Comparison of ENCODE assay signal across 8 cellular contexts in genomic region chr15:91116379-91117067, GRCh38. TPM values are rescaled to one million over a fixed set of nuclear protein-coding genes. Genes with fewer than 3 reads are reported as not detected.
DNase-seq lines count a peak whose midpoint lies in the region; ATAC-seq and TF ChIP-seq lines count a peak whose summit lies in the region.

No MANE protein-coding gene starts in this region.

- no peaks in the 10 kb centered on the region for H3K9me3 ChIP-seq in upper lobe of left lung

- H3K27ac ChIP-seq in upper lobe of left lung = no peak overlapping the region

- TF ChIP-seq CTCF in GM10248 (IDR thresholded peaks at IDR 0.05; ENCODE audit: control extremely low read depth, extremely low read depth, low read depth, missing control alignments) = no peak
- TF ChIP-seq CTCF in fibroblast of pulmonary artery (IDR thresholded peaks at IDR 0.05; ENCODE audit: low read length, missing control alignments) = no peak
- no peak for TF ChIP-seq CTCF in upper lobe of left lung (IDR thresholded peaks at IDR 0.05)

- CTCF ChIA-PET in GM10248 (lab: Yijun Ruan, JAX) = interaction anchor here (1.2 to 5.2 kb wide), 6 partner anchors 11 to 61 kb away, joined by 5 to 30 read pairs (median 6); no protein-coding TSS in a partner anchor

- 25 to 39% methylated on average over 7 of the region's 7 CpGs for WGBS in upper lobe of left lung, 2 donors

- no peak overlapping the region for H3K4me3 ChIP-seq in fibroblast of pulmonary artery (replicated peaks; ENCODE audit: low read depth, low read length)
- no peak overlapping the region for H3K4me3 ChIP-seq in upper lobe of left lung

- peak; percentile 79 for ATAC-seq in GM21515 (IDR thresholded peaks at IDR 0.05; ENCODE audit: unreplicated experiment)
- ATAC-seq in upper lobe of left lung (ENCODE audit: low FRiP score in 2 of 2) = no peak

- POLR2A ChIA-PET in GM10248 (lab: Yijun Ruan, JAX) = interaction anchor here (0.5 to 1.2 kb wide), 2 partner anchors 11 to 25 kb away, joined by 3 to 4 read pairs; no protein-coding TSS in a partner anchor

- no peak for TF ChIP-seq EP300 in upper lobe of left lung (IDR thresholded peaks at IDR 0.05)

- no peaks in the 10 kb centered on the region for H3K36me3 ChIP-seq in upper lobe of left lung

- H3K4me1 ChIP-seq in upper lobe of left lung = peaks cover 0 to 7% (median 0%) of the 10 kb centered on the region in 4 donors

- DNase-seq in GM10248 (ENCODE audit: extremely low spot score) (peak; percentile 75), HuH-7 (ENCODE audit: low spot score) (peak; percentile 43), fibroblast of pulmonary artery (ENCODE audit: low read depth) (peak; percentile 46), epidermal melanocyte (ENCODE audit: insufficient read length, low spot score) (no peak), upper lobe of left lung (no peak), UCSD-AML1 (lab: John Stamatoyannopoulos, UW; ENCODE audit: unreplicated experiment) (no peak), NCI-H446 treated with DMSO at 0.1 percent for 48 hours (lab: John Stamatoyannopoulos, UW) (no peak)

- no peak for TF ChIP-seq POLR2A in upper lobe of left lung (IDR thresholded peaks at IDR 0.05)

- no peaks in the 10 kb centered on the region for H3K27me3 ChIP-seq in upper lobe of left lung

RNA-seq across cellular contexts. Expression of gene SV2B, which starts 16.5 kb away (rescaled TPM):
- total RNA-seq in upper lobe of left lung = 1 to 10 TPM in 1 of 6 donors, under 1 TPM in 3, not detected in 2; 0.40 to 1.4 (median 0.62) TPM

Comparison
In these comparisons a context has a peak if more than half of its experiments do, and no peak if none do; other contexts are left out.
1. DNase-seq: peak in GM10248 (single experiment), HuH-7 (single experiment) and fibroblast of pulmonary artery (single experiment); none in epidermal melanocyte (single experiment), upper lobe of left lung (0 of 2), UCSD-AML1 (single experiment) and NCI-H446 treated with DMSO at 0.1 percent for 48 hours (single experiment).